Comparison of ENCODE assay signal across 16 cellular contexts in genomic region chr5:40606077-40606765, GRCh38.
A peak's percentile ranks its signal among the peaks of the same experiment; 100 is the strongest.
DNase-seq lines count a peak whose midpoint lies in the region; ATAC-seq and TF ChIP-seq lines count a peak whose summit lies in the region.
"Had no signal": no experiment of that assay in that cellular context is flagged by ENCODE, and none has a peak within 500 bp of the region (broad histone marks: within the 10 kb centered on the region; RNA-seq: fewer than 3 reads in every experiment).

No MANE protein-coding gene starts in this region.

- peak overlapping the region; percentile 59 for H3K27ac Mint-ChIP-seq in activated naive CD4-positive, alpha-beta T cell treated with anti-CD3 and anti-CD28 coated beads, Interleukin-2, amount 10 ng/mL, durations not matched to agents 7 days and 5 days
- no peak overlapping the region for H3K27ac Mint-ChIP-seq in activated naive CD4-positive, alpha-beta T cell treated with anti-CD3 and anti-CD28 coated beads, Interleukin-2, amount 50 U/mL, for 72 hours
- H3K27ac Mint-ChIP-seq: WTC11 had no signal

- no peak for DNase-seq in activated naive CD4-positive, alpha-beta T cell treated with anti-CD3 and anti-CD28 coated beads, Interleukin-2, amount 10 ng/mL, durations not matched to agents 7 days and 5 days
- DNase-seq in activated naive CD4-positive, alpha-beta T cell treated with anti-CD3 and anti-CD28 coated beads, Interleukin-2, amount 50 U/mL, for 72 hours (ENCODE audit: low spot score in 2 of 2): no peak
- peak; percentile 45 for DNase-seq in LHCN-M2 (ENCODE audit: low read depth)
- peak; percentile 40 for DNase-seq in brain microvascular endothelial cell
- no peak for DNase-seq in OCI-M2 (lab: John Stamatoyannopoulos, UW; ENCODE audit: unreplicated experiment)
- no peak for DNase-seq in WERI-Rb-1
- DNase-seq in DMS53 (lab: John Stamatoyannopoulos, UW): no peak
- DNase-seq: DMS153; NCI-H187; stimulated activated CD4-positive, alpha-beta T cell treated with anti-CD3 and anti-CD28 coated beads, Interleukin-2, amount 100 ng/mL, for 24 hours had no signal

- peaks cover 30% of the 10 kb centered on the region for H3K4me1 Mint-ChIP-seq in activated naive CD4-positive, alpha-beta T cell treated with anti-CD3 and anti-CD28 coated beads, Interleukin-2, amount 10 ng/mL, durations not matched to agents 7 days and 5 days

- H3K4me3 ChIP-seq in brain microvascular endothelial cell (ENCODE audit: low read depth, low read length): no peak overlapping the region
- H3K4me3 ChIP-seq in skeletal muscle satellite cell (ENCODE audit: low read length): peak overlapping the region; percentile 50
- no peak overlapping the region for H3K4me3 ChIP-seq in WERI-Rb-1 (ENCODE audit: low read depth, low read length)
- H3K4me3 ChIP-seq: body of pancreas, SK-N-MC, vagina had no signal

- H3K4me2 ChIP-seq in skeletal muscle satellite cell (ENCODE audit: low read length): peak overlapping the region; percentile 35

- H3K27me3 Mint-ChIP-seq in activated naive CD4-positive, alpha-beta T cell treated with anti-CD3 and anti-CD28 coated beads, Interleukin-2, amount 10 ng/mL, durations not matched to agents 7 days and 5 days: no peaks in the 10 kb centered on the region

- peak overlapping the region; percentile 9 for H3K27ac ChIP-seq in brain microvascular endothelial cell
- H3K27ac ChIP-seq in WERI-Rb-1: no peak overlapping the region
- H3K27ac ChIP-seq: foreskin keratinocyte, SK-N-MC, vagina had no signal

- peaks cover 3% of the 10 kb centered on the region for H3K9me3 Mint-ChIP-seq in activated naive CD4-positive, alpha-beta T cell treated with anti-CD3 and anti-CD28 coated beads, Interleukin-2, amount 10 ng/mL, durations not matched to agents 7 days and 5 days
- H3K9me3 Mint-ChIP-seq in activated naive CD4-positive, alpha-beta T cell treated with anti-CD3 and anti-CD28 coated beads, Interleukin-2, amount 50 U/mL, for 72 hours: peaks cover 3 to 9% of the 10 kb centered on the region in 2 donors

- CTCF ChIA-PET in activated naive CD4-positive, alpha-beta T cell treated with anti-CD3 and anti-CD28 coated beads, Interleukin-2, amount 10 ng/mL, durations not matched to agents 7 days and 5 days (lab: Charles Lee): interaction anchor here (0.8 kb wide), 1 partner anchor 13 kb away, joined by 3 read pairs; no protein-coding TSS in a partner anchor

- peaks cover 3% of the 10 kb centered on the region for H3K36me3 Mint-ChIP-seq in activated naive CD4-positive, alpha-beta T cell treated with anti-CD3 and anti-CD28 coated beads, Interleukin-2, amount 10 ng/mL, durations not matched to agents 7 days and 5 days
- peaks cover 0 to 5% of the 10 kb centered on the region in 2 donors for H3K36me3 Mint-ChIP-seq in activated naive CD4-positive, alpha-beta T cell treated with anti-CD3 and anti-CD28 coated beads, Interleukin-2, amount 50 U/mL, for 72 hours
- H3K36me3 Mint-ChIP-seq: WTC11 had no signal

- no peak for ATAC-seq in activated naive CD4-positive, alpha-beta T cell treated with anti-CD3 and anti-CD28 coated beads, Interleukin-2, amount 50 U/mL, for 72 hours
- ATAC-seq: body of pancreas, WTC11 had no signal

- no peak overlapping the region for H3K4me3 Mint-ChIP-seq in activated naive CD4-positive, alpha-beta T cell treated with anti-CD3 and anti-CD28 coated beads, Interleukin-2, amount 10 ng/mL, durations not matched to agents 7 days and 5 days
- H3K4me3 Mint-ChIP-seq: WTC11 had no signal

- in situ Hi-C loops in brain microvascular endothelial cell (cut with HindIII; ENCODE audit: low pct_ligation_motif_present, low sequenced_read_pairs): no loop called here

- no peak for TF ChIP-seq CTCF in brain microvascular endothelial cell (IDR thresholded peaks at IDR 0.05; ENCODE audit: low read depth, low read length, missing control alignments)
- no peak for TF ChIP-seq CTCF in WERI-Rb-1 (IDR thresholded peaks at IDR 0.05; ENCODE audit: low read depth, low read length)

- H3K36me3 ChIP-seq in brain microvascular endothelial cell (replicated peaks): no peaks in the 10 kb centered on the region
- no peaks in the 10 kb centered on the region for H3K36me3 ChIP-seq in skeletal muscle satellite cell (ENCODE audit: insufficient read depth, low read length)
- H3K36me3 ChIP-seq in WERI-Rb-1: no peaks in the 10 kb centered on the region
- H3K36me3 ChIP-seq: vagina had no signal

- peaks cover 14% of the 10 kb centered on the region for H3K4me1 ChIP-seq in skeletal muscle satellite cell (ENCODE audit: control insufficient read depth, insufficient read depth, low read length)
- H3K4me1 ChIP-seq: body of pancreas, vagina had no signal

- H3K27me3 ChIP-seq in brain microvascular endothelial cell (replicated peaks) (no peaks in the 10 kb centered on the region), skeletal muscle satellite cell (ENCODE audit: control insufficient read depth, insufficient read depth, low read length) (no peaks in the 10 kb centered on the region), WERI-Rb-1 (ENCODE audit: insufficient read depth, low read depth, severe bottlenecking) (no peaks in the 10 kb centered on the region)
- H3K27me3 ChIP-seq: body of pancreas, foreskin keratinocyte, vagina had no signal

- peak overlapping the region; percentile 51 for H3K9ac ChIP-seq in skeletal muscle satellite cell (ENCODE audit: low read depth, low read length)

- no peaks in the 10 kb centered on the region for H3K9me3 ChIP-seq in skeletal muscle satellite cell (replicated peaks; ENCODE audit: low read length)
- H3K9me3 ChIP-seq in WERI-Rb-1 (ENCODE audit: severe bottlenecking): no peaks in the 10 kb centered on the region
- H3K9me3 ChIP-seq: body of pancreas, vagina had no signal

Comparison
In these comparisons a context has a peak if more than half of its experiments do, and no peak if none do; other contexts are left out.
1. DNase-seq: peak in LHCN-M2 (single experiment) and brain microvascular endothelial cell (single experiment); none in activated naive CD4-positive, alpha-beta T cell treated with anti-CD3 and anti-CD28 coated beads, Interleukin-2, amount 10 ng/mL, durations not matched to agents 7 days and 5 days (single experiment), activated naive CD4-positive, alpha-beta T cell treated with anti-CD3 and anti-CD28 coated beads, Interleukin-2, amount 50 U/mL, for 72 hours (0 of 2), OCI-M2 (single experiment), WERI-Rb-1 (single experiment) and DMS53 (single experiment).